8 cellular contexts compared by ENCODE assay signal in the genomic region with DNA sequence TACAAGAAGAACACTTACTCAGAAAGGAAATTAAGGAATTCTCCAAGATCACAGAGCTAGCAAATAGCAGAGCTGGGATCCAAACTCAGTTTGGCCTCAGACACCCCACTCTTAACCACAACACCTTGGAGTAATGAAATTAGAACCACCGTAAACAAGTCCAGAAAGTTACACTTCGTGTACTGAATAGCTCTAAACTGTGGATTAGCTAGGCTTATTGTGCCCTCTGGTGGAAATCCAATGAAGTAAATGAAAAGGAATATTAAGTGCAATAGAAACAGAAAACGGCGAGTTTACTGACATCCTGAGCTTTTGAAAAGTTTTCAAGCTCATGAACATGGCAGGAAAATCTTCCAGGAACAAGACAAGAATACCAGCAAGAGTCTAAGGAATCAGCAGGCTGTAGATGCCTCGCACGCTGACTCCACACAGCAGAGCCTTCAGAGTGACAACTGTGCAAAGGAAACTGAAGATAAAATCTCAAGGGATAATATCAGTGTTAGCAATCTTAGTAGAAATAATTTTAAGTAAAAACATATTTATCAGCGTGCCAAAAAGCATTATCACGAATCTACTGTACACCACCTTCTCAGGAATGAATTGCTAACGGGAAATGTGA. TPM values are rescaled to one million over a fixed set of nuclear protein-coding genes. Genes with fewer than 3 reads are reported as not detected.
DNase-seq lines count a peak whose midpoint lies in the region; ATAC-seq lines count a peak whose summit lies in the region.

No MANE protein-coding gene starts in this region.

- DNase-seq in DMS79 treated with DMSO at 0.1 percent for 48 hours (lab: John Stamatoyannopoulos, UW), result peak; percentile 40
- DNase-seq in DMS79 (lab: John Stamatoyannopoulos, UW), result no peak
- peak; percentile 60 for DNase-seq in OCI-M2 (lab: John Stamatoyannopoulos, UW; ENCODE audit: unreplicated experiment)
- peak; percentile 73 for DNase-seq in dermis blood vessel endothelial cell
- peak; percentile 30 for DNase-seq in middle frontal gyrus (ENCODE audit: extremely low spot score, low spot score)

- peak; percentile 84 for ATAC-seq in GM19455 (IDR thresholded peaks at IDR 0.05; ENCODE audit: unreplicated experiment)
- ATAC-seq in HG03457 (IDR thresholded peaks at IDR 0.05; ENCODE audit: unreplicated experiment), result peak; percentile 76
- no peak for ATAC-seq in HG02840 (IDR thresholded peaks at IDR 0.05; ENCODE audit: low FRiP score, unreplicated experiment)

RNA-seq across cellular contexts. Expression of a gene that starts 34.6 kb away (rescaled TPM):
- 10.9 and 24.5 TPM in 2 replicates for total RNA-seq in dermis blood vessel endothelial cell

RNA-seq across cellular contexts. Expression of a gene that starts 54.2 kb away (rescaled TPM):
- 20.8 and 24.8 TPM in 2 replicates for total RNA-seq in dermis blood vessel endothelial cell
